Comparison of ENCODE assay signal across 15 cellular contexts in the genomic region with DNA sequence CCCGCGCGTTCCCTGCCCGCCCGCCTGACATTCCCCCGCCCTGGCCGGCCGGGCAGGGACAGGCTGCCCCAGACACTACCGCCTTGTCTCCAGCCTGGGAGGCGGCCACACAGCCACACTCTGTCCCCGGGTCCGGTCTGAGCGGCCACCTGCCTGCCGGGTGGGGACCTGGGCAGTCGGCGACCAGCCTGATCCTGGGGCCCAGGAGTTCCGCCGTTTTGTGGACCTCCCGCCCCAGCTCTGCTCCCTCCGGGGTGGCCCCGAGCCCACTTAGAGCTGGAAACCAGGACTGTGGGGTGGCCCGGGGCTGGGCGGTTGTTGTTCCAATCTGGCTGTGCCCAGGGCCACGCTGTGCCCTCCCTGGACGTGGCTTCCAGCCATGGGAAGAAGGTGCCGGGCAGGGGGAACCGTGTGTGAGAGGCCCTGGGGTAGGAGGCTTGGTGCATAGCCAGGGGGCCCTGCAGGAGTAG. TPM values are rescaled to one million over a fixed set of nuclear protein-coding genes. Genes with fewer than 3 reads are reported as not detected.
DNase-seq lines count a peak whose midpoint lies in the region; ATAC-seq, FAIRE-seq and TF ChIP-seq lines count a peak whose summit lies in the region.
"Had no signal": no experiment of that assay in that cellular context is flagged by ENCODE, and none has a peak within 500 bp of the region (broad histone marks: within the 10 kb centered on the region; RNA-seq: fewer than 3 reads in every experiment).

No MANE protein-coding gene starts in this region.

- POLR2A ChIA-PET in H1 (lab: Charles Lee; ENCODE audit: partially characterized antibody), result no interaction called here

- H3K27me3 ChIP-seq in H1 (replicated peaks in 1 of 4; ENCODE audit: control insufficient read depth in 3 of 4, extremely low read depth in 1 of 4, insufficient read depth in 3 of 4, low read length in 3 of 4), result no peaks in the 10 kb centered on the region

- WGBS in H1 (ENCODE audit: extremely low coverage in 1 of 2, insufficient coverage in 1 of 2, insufficient read length in 1 of 2, insufficient replicate concordance in 2 of 2, low coverage in 1 of 2, low lambda C conversion rate in 2 of 2, missing lambda C conversion rate in 1 of 2), 2 experiments, result 71% methylated on average over 16 of the region's 27 CpGs; no CpG with 5 or more reads in 1 of the 2 experiments

- H2AFZ ChIP-seq in H1 (ENCODE audit: low read length), result no peak overlapping the region
- H2AFZ ChIP-seq: parathyroid adenoma had no signal

- H3K36me3 Mint-ChIP-seq in mesothelial cell of epicardium, result peaks cover 5% of the 10 kb centered on the region
- no peaks in the 10 kb centered on the region for H3K36me3 Mint-ChIP-seq in activated T-cell treated with anti-CD3 and anti-CD28 coated beads, Interleukin-2, amount 50 U/mL, for 72 hours (ENCODE audit: insufficient read depth in 2 of 2)

- no peak for TF ChIP-seq CTCF in H1 (IDR thresholded peaks at IDR 0.05; ENCODE audit: control extremely low read depth in 1 of 3, insufficient read depth in 1 of 3, low read depth in 1 of 3, low read length in 3 of 3)
- no peak for TF ChIP-seq CTCF in mesothelial cell of epicardium (IDR thresholded peaks at IDR 0.05; ENCODE audit: unreplicated experiment)

- no peak overlapping the region for H3K9ac ChIP-seq in H1 (replicated peaks in 1 of 4; ENCODE audit: extremely low read depth in 1 of 4, low read depth in 3 of 4, low read length in 3 of 4)
- H3K9ac ChIP-seq: parathyroid adenoma had no signal

- H2BK120ac ChIP-seq in H1 (replicated peaks; ENCODE audit: low read depth, low read length), result no peak overlapping the region

- H3K27ac Mint-ChIP-seq in mesothelial cell of epicardium, result peak overlapping the region; percentile 84
- no peak overlapping the region for H3K27ac Mint-ChIP-seq in activated T-cell treated with anti-CD3 and anti-CD28 coated beads, Interleukin-2, amount 50 U/mL, for 72 hours

- no peaks in the 10 kb centered on the region for H3K79me2 ChIP-seq in H1 (ENCODE audit: control insufficient read depth in 1 of 2, insufficient read depth in 2 of 2, low read length in 2 of 2)
- H3K79me2 ChIP-seq: parathyroid adenoma had no signal

- no peak overlapping the region for H3K23ac ChIP-seq in H1 (ENCODE audit: insufficient read length)

- peaks cover 8% of the 10 kb centered on the region for H3K4me1 Mint-ChIP-seq in mesothelial cell of epicardium
- no peaks in the 10 kb centered on the region for H3K4me1 Mint-ChIP-seq in activated T-cell treated with anti-CD3 and anti-CD28 coated beads, Interleukin-2, amount 50 U/mL, for 72 hours (ENCODE audit: low read depth)

- H2BK15ac ChIP-seq in H1 (ENCODE audit: low read length), result no peak overlapping the region

- H3K27me3 Mint-ChIP-seq in mesothelial cell of epicardium (ENCODE audit: low read depth), result no peaks in the 10 kb centered on the region
- peaks cover 13% of the 10 kb centered on the region for H3K27me3 Mint-ChIP-seq in activated T-cell treated with anti-CD3 and anti-CD28 coated beads, Interleukin-2, amount 50 U/mL, for 72 hours (ENCODE audit: low read depth)

- H3K18ac ChIP-seq in H1 (ENCODE audit: extremely low read depth, low read length), result no peak overlapping the region

- no peak overlapping the region for H3K4me3 ChIP-seq in H1 (ENCODE audit: extremely low read depth in 1 of 4, insufficient read depth in 2 of 4, low read depth in 3 of 4, low read length in 4 of 4)

- DNase-seq in NCI-H1417 (lab: John Stamatoyannopoulos, UW) (peak in 2 of 3 experiments; percentile 77), NCI-H1417 treated with DMSO at 0.1 percent for 48 hours (lab: John Stamatoyannopoulos, UW) (no peak), H1 (ENCODE audit: low read depth in 1 of 2, low spot score in 2 of 2) (peak in 1 of 2 experiments; percentile 68), mesothelial cell of epicardium (ENCODE audit: low spot score in 2 of 2, unreplicated experiment in 2 of 2) (no peak), superior temporal gyrus (ENCODE audit: extremely low spot score) (peak; percentile 50)
- no peak for DNase-seq in activated T-cell treated with anti-CD3 and anti-CD28 coated beads, Interleukin-2, amount 50 U/mL, for 72 hours
- no peak for DNase-seq in activated T-cell treated with anti-CD3 and anti-CD28 coated beads, Interleukin-2, amount 50 U/mL, for 48 hours
- DNase-seq: activated CD4-positive, alpha-beta T cell treated with anti-CD3 and anti-CD28 coated beads, Interleukin-2, amount 50 U/mL, for 48 hours; left cardiac atrium; NCI-H1092 treated with DMSO at 0.1 percent for 48 hours; T-helper 1 cell had no signal

- no peak overlapping the region for H2BK12ac ChIP-seq in H1 (ENCODE audit: low read depth, low read length)

- H2AK5ac ChIP-seq in H1 (ENCODE audit: low read depth, low read length), result no peak overlapping the region

- CTCF ChIA-PET in H1 (lab: Charles Lee; ENCODE audit: partially characterized antibody), result no interaction called here

- no peak overlapping the region for H3K56ac ChIP-seq in H1 (replicated peaks; ENCODE audit: insufficient read length, low read depth, low read length)

- peaks cover 0 to 8% (median 5%) of the 10 kb centered on the region in 4 experiments; a peak in 4 of 7 replicates for H3K4me1 ChIP-seq in H1 (replicated peaks in 1 of 4; ENCODE audit: control insufficient read depth in 3 of 4, insufficient read depth in 4 of 4, low read length in 3 of 4)
- H3K4me1 ChIP-seq: parathyroid adenoma had no signal

- peak overlapping the region; percentile 69 for H3K4ac ChIP-seq in H1 (replicated peaks; ENCODE audit: insufficient read length, low read depth, low read length)

- no peak overlapping the region for H3K4me3 Mint-ChIP-seq in mesothelial cell of epicardium
- H3K4me3 Mint-ChIP-seq in activated T-cell treated with anti-CD3 and anti-CD28 coated beads, Interleukin-2, amount 50 U/mL, for 72 hours, result no peak overlapping the region

- no peak overlapping the region; the same call in 1 of the 2 replicates for H4K8ac ChIP-seq in H1 (ENCODE audit: extremely low read depth, insufficient read depth, low read length)

- TF ChIP-seq RAD21 in H1 (IDR thresholded peaks at IDR 0.05 in 1 of 2, conservative IDR thresholded peaks at IDR 0.05 in 1 of 2; ENCODE audit: low read depth in 2 of 2, low read length in 2 of 2), result no peak

- H2BK5ac ChIP-seq in H1 (ENCODE audit: low read depth, low read length), result no peak overlapping the region

- no peaks in the 10 kb centered on the region for H3K36me3 ChIP-seq in H1 (ENCODE audit: control insufficient read depth in 2 of 4, insufficient read depth in 4 of 4, low read length in 3 of 4)

- peaks cover 0 to 1% of the 10 kb centered on the region in 2 experiments for H4K20me1 ChIP-seq in H1 (replicated peaks in 1 of 2; ENCODE audit: control insufficient read depth in 1 of 2, insufficient read depth in 2 of 2, low read length in 2 of 2)

- no peaks in the 10 kb centered on the region; a peak in 1 of 4 replicates for H3K9me3 ChIP-seq in H1 (ENCODE audit: insufficient read depth in 2 of 2, low read depth in 1 of 2, low read length in 1 of 2)

- H3K9me3 Mint-ChIP-seq in mesothelial cell of epicardium, result peaks cover 2% of the 10 kb centered on the region
- H3K9me3 Mint-ChIP-seq in activated T-cell treated with anti-CD3 and anti-CD28 coated beads, Interleukin-2, amount 50 U/mL, for 72 hours, result no peaks in the 10 kb centered on the region

- TF ChIP-seq EP300 in H1 (IDR thresholded peaks at IDR 0.05; ENCODE audit: borderline replicate concordance in 1 of 2, low read depth in 2 of 2, low read length in 2 of 2), result no peak

- no peak overlapping the region for H4K5ac ChIP-seq in H1 (ENCODE audit: insufficient read length, low read depth, low read length)

- FAIRE-seq in H1 (lab: Jason Lieb, UNC), result no peak

- H3K4me2 ChIP-seq in H1 (ENCODE audit: insufficient read depth in 1 of 2, low read depth in 2 of 2, low read length in 2 of 2), result peak overlapping the region in 1 of 2 experiments; percentile 38; a peak in 1 of 4 replicates

- no peak for ATAC-seq in activated T-cell treated with anti-CD3 and anti-CD28 coated beads, Interleukin-2, amount 50 U/mL, for 72 hours (replicated peaks in 1 of 2)
- no peak for ATAC-seq in GM19023 (IDR thresholded peaks at IDR 0.05; ENCODE audit: unreplicated experiment)

- no peak overlapping the region for H3K14ac ChIP-seq in H1 (ENCODE audit: insufficient read length)

- no peak overlapping the region for H3K27ac ChIP-seq in H1 (ENCODE audit: low read depth, low read length)
- H3K27ac ChIP-seq: parathyroid adenoma had no signal

- no peak for TF ChIP-seq POLR2A in H1 (IDR thresholded peaks at IDR 0.05; ENCODE audit: control extremely low read depth in 1 of 2, low read depth in 2 of 2, low read length in 2 of 2)

- no peaks in the 10 kb centered on the region; the same call in 1 of the 2 replicates for H3K79me1 ChIP-seq in H1 (ENCODE audit: low read depth, low read length)

- H4K91ac ChIP-seq in H1 (replicated peaks; ENCODE audit: insufficient read length, low read length), result no peak overlapping the region

- H3K23me2 ChIP-seq in H1 (ENCODE audit: low read depth, low read length), result no peaks in the 10 kb centered on the region

- no peak overlapping the region for H2BK20ac ChIP-seq in H1 (ENCODE audit: low read length)

RNA-seq across cellular contexts. Expression of gene PALM, which starts 12.0 kb away (rescaled TPM):
- 16.5 TPM in 2 replicates for total RNA-seq in H1 (2021; fragmentation: NEBNext Ultra II Directional; extraction: Animal tissue kit (Norgen Biotek cat#: 25700))
- 5.7 and 13.0 TPM in 2 replicates for polyA plus RNA-seq in H1 (2011; rRNA removed)
- polyA plus RNA-seq in H1 (2011; cell fraction: cytosol; rRNA removed), result 6.8 TPM
- polyA plus RNA-seq in H1 (2011; cell fraction: nucleus; rRNA removed), result 10.6 TPM
- 10.4 to 27.0 TPM (median 21.8 TPM) in 4 replicates for polyA plus RNA-seq in H1 (2012, experiment 1 of 2)
- polyA plus RNA-seq in H1 (2012, experiment 2 of 2), result 11.9 TPM
- 12.6 TPM for polyA plus RNA-seq in H1 (2013, experiment 1 of 2)
- 14.1 TPM for polyA plus RNA-seq in H1 (2013, experiment 2 of 2)
- 1.7 and 1.8 TPM in 2 replicates for polyA minus RNA-seq in H1 (2011; rRNA and poly(A)+ RNA removed)
- polyA minus RNA-seq in H1 (2011; cell fraction: cytosol; rRNA and poly(A)+ RNA removed), result 5.1 TPM
- polyA minus RNA-seq in H1 (2011; cell fraction: nucleus; rRNA and poly(A)+ RNA removed), result 6.4 TPM
- total RNA-seq in mesothelial cell of epicardium, result 80.5 to 87.1 TPM (median 86.9 TPM) in 3 replicates
- total RNA-seq in activated T-cell treated with anti-CD3 and anti-CD28 coated beads, Interleukin-2, amount 50 U/mL, for 72 hours, result 1 to 10 TPM in 1 of 2 donors, under 1 TPM in 1; 0.72 to 2.0 TPM

RNA-seq across cellular contexts. Expression of gene PRSS57, which starts 25.5 kb away (rescaled TPM):
- not detected in 2 replicates for total RNA-seq in H1 (2021; fragmentation: NEBNext Ultra II Directional; extraction: Animal tissue kit (Norgen Biotek cat#: 25700))
- 0.09 TPM in 1 of 2 replicates, not detected in the other for polyA plus RNA-seq in H1 (2011; rRNA removed)
- polyA plus RNA-seq in H1 (2011; cell fraction: cytosol; rRNA removed), result 0.18 TPM
- not detected for polyA plus RNA-seq in H1 (2011; cell fraction: nucleus; rRNA removed)
- not detected in 4 replicates for polyA plus RNA-seq in H1 (2012, experiment 1 of 2)
- not detected for polyA plus RNA-seq in H1 (2012, experiment 2 of 2)
- 0.04 TPM for polyA plus RNA-seq in H1 (2013, experiment 1 of 2)
- polyA plus RNA-seq in H1 (2013, experiment 2 of 2), result 0.07 TPM
- polyA minus RNA-seq in H1 (2011; rRNA and poly(A)+ RNA removed), result 0.22 TPM in 1 of 2 replicates, not detected in the other
- polyA minus RNA-seq in H1 (2011; cell fraction: cytosol; rRNA and poly(A)+ RNA removed), result not detected
- not detected for polyA minus RNA-seq in H1 (2011; cell fraction: nucleus; rRNA and poly(A)+ RNA removed)
- total RNA-seq in mesothelial cell of epicardium, result not detected in 3 replicates
- under 1 TPM in 1 of 2 donors, not detected in 1; 0.22 TPM for total RNA-seq in activated T-cell treated with anti-CD3 and anti-CD28 coated beads, Interleukin-2, amount 50 U/mL, for 72 hours
- total RNA-seq: A172, left cardiac atrium, subcutaneous adipose tissue had no signal

RNA-seq across cellular contexts. Expression of gene MISP, which starts 30.2 kb away (rescaled TPM):
- total RNA-seq in H1 (2021; fragmentation: NEBNext Ultra II Directional; extraction: Animal tissue kit (Norgen Biotek cat#: 25700)), result 0.43 and 0.54 TPM in 2 replicates
- polyA plus RNA-seq in H1 (2011; rRNA removed), result 0.45 and 0.52 TPM in 2 replicates
- 0.45 TPM for polyA plus RNA-seq in H1 (2011; cell fraction: cytosol; rRNA removed)
- 0.77 TPM for polyA plus RNA-seq in H1 (2011; cell fraction: nucleus; rRNA removed)
- polyA plus RNA-seq in H1 (2012, experiment 1 of 2), result 0.35 to 0.93 TPM (median 0.72 TPM) in 4 replicates
- 0.84 TPM for polyA plus RNA-seq in H1 (2012, experiment 2 of 2)
- 0.26 TPM for polyA plus RNA-seq in H1 (2013, experiment 1 of 2)
- polyA plus RNA-seq in H1 (2013, experiment 2 of 2), result 0.39 TPM
- polyA minus RNA-seq in H1 (2011; rRNA and poly(A)+ RNA removed), result 0.41 and 0.46 TPM in 2 replicates
- polyA minus RNA-seq in H1 (2011; cell fraction: cytosol; rRNA and poly(A)+ RNA removed), result 1.2 TPM
- polyA minus RNA-seq in H1 (2011; cell fraction: nucleus; rRNA and poly(A)+ RNA removed), result 0.60 TPM
- 1.4 to 2.2 TPM (median 1.5 TPM) in 3 replicates for total RNA-seq in mesothelial cell of epicardium
- total RNA-seq in activated T-cell treated with anti-CD3 and anti-CD28 coated beads, Interleukin-2, amount 50 U/mL, for 72 hours, result not detected
- total RNA-seq: subcutaneous adipose tissue had no signal

RNA-seq across cellular contexts. Expression of gene FSTL3, which starts 44.5 kb away (rescaled TPM):
- 7.5 and 8.1 TPM in 2 replicates for total RNA-seq in H1 (2021; fragmentation: NEBNext Ultra II Directional; extraction: Animal tissue kit (Norgen Biotek cat#: 25700))
- polyA plus RNA-seq in H1 (2011; rRNA removed), result 11.8 and 18.4 TPM in 2 replicates
- 15.2 TPM for polyA plus RNA-seq in H1 (2011; cell fraction: cytosol; rRNA removed)
- polyA plus RNA-seq in H1 (2011; cell fraction: nucleus; rRNA removed), result 40.2 TPM
- polyA plus RNA-seq in H1 (2012, experiment 1 of 2), result 4.8 to 11.0 TPM (median 9.1 TPM) in 4 replicates
- 6.6 TPM for polyA plus RNA-seq in H1 (2012, experiment 2 of 2)
- 5.0 TPM for polyA plus RNA-seq in H1 (2013, experiment 1 of 2)
- polyA plus RNA-seq in H1 (2013, experiment 2 of 2), result 4.6 TPM
- polyA minus RNA-seq in H1 (2011; rRNA and poly(A)+ RNA removed), result 1.9 and 2.3 TPM in 2 replicates
- polyA minus RNA-seq in H1 (2011; cell fraction: cytosol; rRNA and poly(A)+ RNA removed), result 7.6 TPM
- 7.0 TPM for polyA minus RNA-seq in H1 (2011; cell fraction: nucleus; rRNA and poly(A)+ RNA removed)
- 64.1 to 65.5 TPM (median 64.6 TPM) in 3 replicates for total RNA-seq in mesothelial cell of epicardium
- 10 to 100 TPM; 10.0 to 11.4 TPM for total RNA-seq in activated T-cell treated with anti-CD3 and anti-CD28 coated beads, Interleukin-2, amount 50 U/mL, for 72 hours

RNA-seq across cellular contexts. Expression of gene RNF126, which starts 57.7 kb away (rescaled TPM):
- 64.7 and 68.0 TPM in 2 replicates for total RNA-seq in H1 (2021; fragmentation: NEBNext Ultra II Directional; extraction: Animal tissue kit (Norgen Biotek cat#: 25700))
- polyA plus RNA-seq in H1 (2011; rRNA removed), result 21.8 and 56.5 TPM in 2 replicates
- 41.8 TPM for polyA plus RNA-seq in H1 (2011; cell fraction: cytosol; rRNA removed)
- 90.9 TPM for polyA plus RNA-seq in H1 (2011; cell fraction: nucleus; rRNA removed)
- polyA plus RNA-seq in H1 (2012, experiment 1 of 2), result 43.7 to 67.7 TPM (median 63.8 TPM) in 4 replicates
- polyA plus RNA-seq in H1 (2012, experiment 2 of 2), result 52.5 TPM
- polyA plus RNA-seq in H1 (2013, experiment 1 of 2), result 85.5 TPM
- 80.6 TPM for polyA plus RNA-seq in H1 (2013, experiment 2 of 2)
- 5.7 and 7.1 TPM in 2 replicates for polyA minus RNA-seq in H1 (2011; rRNA and poly(A)+ RNA removed)
- 31.9 TPM for polyA minus RNA-seq in H1 (2011; cell fraction: cytosol; rRNA and poly(A)+ RNA removed)
- 33.1 TPM for polyA minus RNA-seq in H1 (2011; cell fraction: nucleus; rRNA and poly(A)+ RNA removed)
- total RNA-seq in mesothelial cell of epicardium, result 41.6 to 47.3 TPM (median 47.1 TPM) in 3 replicates
- 10 to 100 TPM; 72.8 to 91.8 TPM for total RNA-seq in activated T-cell treated with anti-CD3 and anti-CD28 coated beads, Interleukin-2, amount 50 U/mL, for 72 hours

Comparison
In these comparisons a context has a peak if more than half of its experiments do, and no peak if none do; other contexts are left out.
1. DNase-seq: peak in NCI-H1417 (2 of 3) and superior temporal gyrus (single experiment); none in NCI-H1417 treated with DMSO at 0.1 percent for 48 hours (single experiment), mesothelial cell of epicardium (0 of 2), activated T-cell treated with anti-CD3 and anti-CD28 coated beads, Interleukin-2, amount 50 U/mL, for 72 hours (0 of 2) and activated T-cell treated with anti-CD3 and anti-CD28 coated beads, Interleukin-2, amount 50 U/mL, for 48 hours (0 of 2).